Comparison of ENCODE assay signal across 8 cellular contexts in genomic region chr16:15093940-15094827, GRCh38. TPM values are rescaled to one million over a fixed set of nuclear protein-coding genes. Genes with fewer than 3 reads are reported as not detected.
DNase-seq lines count a peak whose midpoint lies in the region; ATAC-seq and TF ChIP-seq lines count a peak whose summit lies in the region.
"Not testable (repeated sequence)": the region's sequence is repeated elsewhere in the genome, so short reads cannot be mapped to it uniquely, and the experiment has no call there.

RRN3 (minus strand) TSS chr16:15094272; CDS start chr16:15094233, 39 bp downstream.

- H3K9me3 ChIP-seq in liver (ENCODE audit: control insufficient read depth in 4 of 4, low read length in 3 of 4): not testable (repeated sequence)

- peak within 1 kb of the TSS; percentile 94 to 98 for H3K4me3 Mint-ChIP-seq in CD14-positive monocyte

- peak; percentile 99 for ATAC-seq in GM19397 (IDR thresholded peaks at IDR 0.05; ENCODE audit: unreplicated experiment)
- ATAC-seq in HG03565 (IDR thresholded peaks at IDR 0.05; ENCODE audit: unreplicated experiment): peak; percentile 96

- intact Hi-C loops in CD14-positive monocyte (cut with micrococcal nuclease): not testable (repeated sequence)

- peak within 1 kb of the TSS; percentile 64 to 70 for H3K9ac ChIP-seq in liver (ENCODE audit: low read depth in 1 of 2, low read length in 2 of 2)

- peaks cover 20 to 22% of the 10 kb centered on the region in 2 donors for H3K36me3 Mint-ChIP-seq in CD14-positive monocyte

- peaks cover 16% of the 10 kb centered on the region for H3K4me1 Mint-ChIP-seq in CD14-positive monocyte

- peak in 1 of 2 donors; percentile 21 for TF ChIP-seq RAD21 in liver (IDR thresholded peaks at IDR 0.05)

- H3K27me3 ChIP-seq in liver (ENCODE audit: control insufficient read depth in 4 of 4, insufficient read depth in 4 of 4, low read length in 3 of 4): not testable (repeated sequence)

- peak within 1 kb of the TSS; percentile 49 to 60 for H3K27ac ChIP-seq in liver (ENCODE audit: low read depth in 1 of 2, low read length in 2 of 2)

- WGBS in liver: 4% methylated on average over 56 of the region's 56 CpGs

- peak within 1 kb of the TSS; percentile 95 to 98 (median 97) for H3K27ac Mint-ChIP-seq in CD14-positive monocyte

- peaks cover 4 to 15% (median 5%) of the 10 kb centered on the region in 4 donors for H3K4me1 ChIP-seq in liver (ENCODE audit: control insufficient read depth in 4 of 4, insufficient read depth in 4 of 4, low read length in 3 of 4)

- H3K9me3 Mint-ChIP-seq in CD14-positive monocyte: not testable (repeated sequence)

- DNase-seq in CD14-positive monocyte (ENCODE audit: low spot score) (peak; percentile 85), NCI-H748 treated with DMSO at 0.1 percent for 48 hours (lab: John Stamatoyannopoulos, UW) (peak; percentile 69), dermis blood vessel endothelial cell (peak; percentile 94)
- DNase-seq in activated CD4-positive, alpha-beta T cell treated with anti-CD3 and anti-CD28 coated beads, Interleukin-2, amount 50 U/mL, for 4 hours: peak; percentile 74 to 77
- DNase-seq in stimulated activated CD4-positive, alpha-beta T cell treated with anti-CD3 and anti-CD28 coated beads, Interleukin-4, amount 100 ng/mL, for 1 hour: peak; percentile 89

- peak within 1 kb of the TSS; percentile 47 to 78 (median 57) for H3K4me3 ChIP-seq in liver (ENCODE audit: low read depth in 1 of 3, low read length in 3 of 3)

- H3K27me3 Mint-ChIP-seq in CD14-positive monocyte (ENCODE audit: low read depth in 3 of 3): not testable (repeated sequence)

- not testable (repeated sequence) for H3K36me3 ChIP-seq in liver (ENCODE audit: control insufficient read depth in 4 of 4, insufficient read depth in 3 of 4, low read depth in 1 of 4, low read length in 3 of 4)

- TF ChIP-seq CTCF in CD14-positive monocyte (IDR thresholded peaks at IDR 0.05); liver (IDR thresholded peaks at IDR 0.05; ENCODE audit: low read depth, low read length, missing input control): not testable (repeated sequence)

TF ChIP-seq in liver, 16 proteins besides CTCF, POLR2A, EP300 and RAD21:
- TF ChIP-seq EGR1 (IDR thresholded peaks at IDR 0.05; ENCODE audit: low read depth in 2 of 2) (peak in 1 of 2 donors; percentile 35), RXRA (IDR thresholded peaks at IDR 0.05) (peak; percentile 83 to 85), MAX (IDR thresholded peaks at IDR 0.05) (peak; percentile 32), YY1 (IDR thresholded peaks at IDR 0.05) (peak; percentile 92), GABPA (IDR thresholded peaks at IDR 0.05 in 1 of 2, conservative IDR thresholded peaks at IDR 0.05 in 1 of 2) (peak; percentile 55 to 89), REST (IDR thresholded peaks at IDR 0.05) (peak; percentile 80), NR2F2 (IDR thresholded peaks at IDR 0.05) (peak; percentile 58), TAF1 (conservative IDR thresholded peaks at IDR 0.05) (peak; percentile 89), SP1 (IDR thresholded peaks at IDR 0.05) (peak; percentile 88), JUND (IDR thresholded peaks at IDR 0.05) (peak; percentile 26 to 30)

RNA-seq across cellular contexts. Expression of gene RRN3, which starts in this region (rescaled TPM):
- polyA plus RNA-seq in CD14-positive monocyte: 1 to 10 TPM; 4.3 to 9.2 TPM
- 34.3 and 44.2 TPM in 2 replicates for total RNA-seq in dermis blood vessel endothelial cell
- 10 to 100 TPM; 15.6 to 28.4 TPM for total RNA-seq in liver
- 10 to 100 TPM in 1 of 2 donors, 1 to 10 TPM in 1; 8.2 to 17.0 TPM for polyA plus RNA-seq in liver

Comparison
In these comparisons a context has a peak if more than half of its experiments do, and no peak if none do; other contexts are left out.
1. Peak in every context shown above with its lines: DNase-seq, ATAC-seq, H3K4me3 ChIP-seq and H3K27ac ChIP-seq.